ENCODE assay signal across 27 cellular contexts in genomic region chr10:1962025-1962424, GRCh38.
DNase-seq lines count a peak whose midpoint lies in the region; ATAC-seq, FAIRE-seq and TF ChIP-seq lines count a peak whose summit lies in the region.
"Had no signal": no experiment of that assay in that cellular context is flagged by ENCODE, and none has a peak within 500 bp of the region (broad histone marks: within the 10 kb centered on the region; RNA-seq: fewer than 3 reads in every experiment).

No MANE protein-coding gene starts in this region.

- WGBS in K562 (ENCODE audit: insufficient coverage, low coverage, missing lambda C conversion rate): 3% methylated on average over 2 of the region's 2 CpGs
- WGBS in mesendoderm (ENCODE audit: extremely low coverage, insufficient coverage, low lambda C conversion rate): no CpG with 5 or more reads among the region's 2 CpGs
- 83% methylated on average over 2 of the region's 2 CpGs for WGBS in esophagus muscularis mucosa

- no peak overlapping the region for H3K4me3 ChIP-seq in K562
- H3K4me3 ChIP-seq in mesendoderm (ENCODE audit: low read length): no peak overlapping the region
- no peak overlapping the region for H3K4me3 ChIP-seq in esophagus muscularis mucosa
- H3K4me3 ChIP-seq: smooth muscle cell, tibial nerve had no signal

- H4K8ac ChIP-seq in mesendoderm (ENCODE audit: low read depth, low read length): no peak overlapping the region

- H4K20me1 ChIP-seq in K562 (replicated peaks; ENCODE audit: control insufficient read depth, insufficient read depth, low read length): no peaks in the 10 kb centered on the region; the same call in 1 of the 2 replicates

- no peak overlapping the region for H4K5ac ChIP-seq in mesendoderm (ENCODE audit: low read length)

- H3K4me2 ChIP-seq in K562 (ENCODE audit: insufficient read depth, low read length) (no peak overlapping the region), mesendoderm (ENCODE audit: low read length) (no peak overlapping the region)
- H3K4me2 ChIP-seq: smooth muscle cell had no signal

- intact Hi-C loops in K562 (cut with micrococcal nuclease) (no loop called here), esophagus muscularis mucosa (cut with DNase I) (no loop called here)

- H3K23ac ChIP-seq in mesendoderm (ENCODE audit: low read length): no peak overlapping the region

- H2BK15ac ChIP-seq in mesendoderm (replicated peaks; ENCODE audit: low read depth): no peak overlapping the region

- TF ChIP-seq RAD21 in K562 (CRISPR knock-in tag; conservative IDR thresholded peaks at IDR 0.05 in 1 of 2, IDR thresholded peaks at IDR 0.05 in 1 of 2): no peak

- TF ChIP-seq POLR2A in K562 (conservative IDR thresholded peaks at IDR 0.05): no peak
- no peak for TF ChIP-seq POLR2A in esophagus muscularis mucosa (IDR thresholded peaks at IDR 0.05; ENCODE audit: low read depth)

- POLR2A ChIA-PET in K562 (lab: Yijun Ruan, JAX): no interaction called here

- no peak overlapping the region for H2BK120ac ChIP-seq in mesendoderm (ENCODE audit: low read depth, low read length)

- H3K79me1 ChIP-seq in mesendoderm (ENCODE audit: low read length): no peaks in the 10 kb centered on the region

- ATAC-seq in K562: no peak
- ATAC-seq in HG03280 (IDR thresholded peaks at IDR 0.05; ENCODE audit: unreplicated experiment): no peak
- ATAC-seq: activated naive CD8-positive, alpha-beta T cell treated with anti-CD3 and anti-CD28 coated beads, Interleukin-2, amount 50 U/mL, for 24 hours; activated T-cell treated with anti-CD3 and anti-CD28 coated beads, Interleukin-2, amount 50 U/mL, for 4 hours; HCT116 had no signal

- CTCF ChIA-PET in K562 (lab: Yijun Ruan, JAX; ENCODE audit: low intra/inter-chr PET ratio): no interaction called here

- no peak for FAIRE-seq in K562 (lab: Jason Lieb, UNC)

- H3K18ac ChIP-seq in mesendoderm (ENCODE audit: low read length): no peak overlapping the region

- peaks cover 0 to 10% of the 10 kb centered on the region in 2 experiments; a peak in 1 of 5 replicates for H3K27me3 ChIP-seq in K562 (ENCODE audit: control insufficient read depth in 2 of 2, insufficient read depth in 2 of 2, low read length in 2 of 2)
- no peaks in the 10 kb centered on the region for H3K27me3 ChIP-seq in mesendoderm (ENCODE audit: insufficient read depth, low read length, poor library complexity)
- peaks cover 0 to 9% (median 0%) of the 10 kb centered on the region in 4 donors for H3K27me3 ChIP-seq in esophagus muscularis mucosa
- H3K27me3 ChIP-seq: tibial nerve had no signal

- TF ChIP-seq CTCF in K562 (IDR thresholded peaks at IDR 0.05 in 2 of 3, conservative IDR thresholded peaks at IDR 0.05 in 1 of 3; ENCODE audit: insufficient read depth in 2 of 3, low read depth in 1 of 3, low read length in 3 of 3) (peak; percentile 12 to 28 (median 21); a peak in 2 of 6 replicates), esophagus muscularis mucosa (IDR thresholded peaks at IDR 0.05) (no peak)

- in situ Hi-C loops in K562 (cut with MboI): no loop called here

- no peak overlapping the region for H2AFZ ChIP-seq in K562 (ENCODE audit: low read depth, low read length)

- H2BK5ac ChIP-seq in mesendoderm (ENCODE audit: low read length): no peak overlapping the region

- H3K36me3 ChIP-seq in K562 (ENCODE audit: control insufficient read depth, insufficient read depth, low read length) (no peaks in the 10 kb centered on the region), mesendoderm (ENCODE audit: control insufficient read depth, insufficient read depth, low read length) (no peaks in the 10 kb centered on the region), esophagus muscularis mucosa (no peaks in the 10 kb centered on the region)
- H3K36me3 ChIP-seq: tibial nerve had no signal

- H3K27ac ChIP-seq in K562 (ENCODE audit: extremely low read depth, low read depth, low read length) (no peak overlapping the region), mesendoderm (ENCODE audit: low read depth, low read length) (no peak overlapping the region), esophagus muscularis mucosa (replicated peaks in 1 of 4) (no peak overlapping the region)
- H3K27ac ChIP-seq: tibial nerve had no signal

- H3K9ac ChIP-seq in K562 (ENCODE audit: insufficient read depth in 1 of 2, low read depth in 2 of 2, low read length in 2 of 2) (no peak overlapping the region), mesendoderm (ENCODE audit: low read length) (no peak overlapping the region)

- TF ChIP-seq EP300 in K562 (IDR thresholded peaks at IDR 0.05; ENCODE audit: low read length): no peak
- TF ChIP-seq EP300 in esophagus muscularis mucosa (IDR thresholded peaks at IDR 0.05): no peak

- H3K9me3 ChIP-seq in K562 (replicated peaks; ENCODE audit: control insufficient read depth, insufficient read depth, low read depth, low read length) (no peaks in the 10 kb centered on the region), esophagus muscularis mucosa (no peaks in the 10 kb centered on the region)

- no peak overlapping the region for H3K4ac ChIP-seq in mesendoderm (ENCODE audit: low read depth, low read length)

- peak; percentile 15 for DNase-seq in DMS53 (lab: John Stamatoyannopoulos, UW)
- DNase-seq in DMS53 treated with DMSO at 0.1 percent for 48 hours (lab: John Stamatoyannopoulos, UW; ENCODE audit: unreplicated experiment): no peak
- DNase-seq in HT-29 (ENCODE audit: low spot score): peak; percentile 12
- peak in 2 of 4 experiments; percentile 6 to 10 for DNase-seq in K562 (ENCODE audit: extremely low read depth in 1 of 4, low spot score in 3 of 4)
- DNase-seq in mesendoderm: peak; percentile 46
- no peak for DNase-seq in stimulated activated CD4-positive, alpha-beta T cell treated with anti-CD3 and anti-CD28 coated beads, Interleukin-15, amount 100 ng/mL, for 24 hours
- no peak for DNase-seq in esophagus muscularis mucosa (ENCODE audit: extremely low spot score)
- DNase-seq: 8988T; activated CD4-positive, alpha-beta T cell treated with anti-CD3 and anti-CD28 coated beads, Interleukin-2, amount 10 ng/mL, durations not matched to agents 24 days and 14 days; activated gamma-delta T cell treated with Interleukin-2 at 50 U/mL for 16 hours; activated naive CD8-positive, alpha-beta T cell treated with anti-CD3 and anti-CD28 coated beads, Interleukin-2, amount 50 U/mL, for 24 hours; activated T-cell treated with anti-CD3 and anti-CD28 coated beads, Interleukin-2, amount 50 U/mL, for 4 hours; CD4-positive, CD25-positive, alpha-beta regulatory T cell; cerebellar nuclear complex; erythroblast; head of caudate nucleus; KG1; MV-4-11; naive B cell; NCI-H1436 treated with DMSO at 0.1 percent for 48 hours; NCI-H2107; NCI-H446; OCI-M1 had no signal

- H2AK5ac ChIP-seq in mesendoderm (ENCODE audit: low read length): no peak overlapping the region

- H3K4me1 ChIP-seq in K562 (replicated peaks in 1 of 2; ENCODE audit: control insufficient read depth in 2 of 2, insufficient read depth in 2 of 2, low read length in 2 of 2) (no peaks in the 10 kb centered on the region), mesendoderm (ENCODE audit: control insufficient read depth, low read depth, low read length) (no peaks in the 10 kb centered on the region), esophagus muscularis mucosa (no peaks in the 10 kb centered on the region)
- H3K4me1 ChIP-seq: tibial nerve had no signal

- no peaks in the 10 kb centered on the region for H3K9me1 ChIP-seq in K562 (ENCODE audit: control insufficient read depth, insufficient read depth, low read length)

- no peak overlapping the region for H3K56ac ChIP-seq in mesendoderm (ENCODE audit: low read length)

- H3K79me2 ChIP-seq in K562 (ENCODE audit: control insufficient read depth, insufficient read depth, low read length): no peaks in the 10 kb centered on the region
- H3K79me2 ChIP-seq in mesendoderm (ENCODE audit: control insufficient read depth, insufficient read depth, low read length): no peaks in the 10 kb centered on the region

- BruUV-seq in K562 (replicated peaks; lab: Mats Ljungman, UMichigan): no TSS peak

TF ChIP-seq in K562, 482 proteins besides CTCF, POLR2A, EP300 and RAD21 (continues in another document):
- TF ChIP-seq KDM4B (IDR thresholded peaks at IDR 0.05; ENCODE audit: borderline replicate concordance in 2 of 2, low read depth in 1 of 2) (no peak), ZNF184 (CRISPR knock-in tag; IDR thresholded peaks at IDR 0.05) (no peak), ETS1 (conservative IDR thresholded peaks at IDR 0.05; ENCODE audit: control insufficient read depth, low read depth, low read length) (no peak), POLR2AphosphoS2 (IDR thresholded peaks at IDR 0.05; ENCODE audit: low read length) (no peak), HNRNPK (IDR thresholded peaks at IDR 0.05; ENCODE audit: low read depth, low read length, poor library complexity, severe bottlenecking) (no peak)
- TF ChIP-seq, protein P1, sequence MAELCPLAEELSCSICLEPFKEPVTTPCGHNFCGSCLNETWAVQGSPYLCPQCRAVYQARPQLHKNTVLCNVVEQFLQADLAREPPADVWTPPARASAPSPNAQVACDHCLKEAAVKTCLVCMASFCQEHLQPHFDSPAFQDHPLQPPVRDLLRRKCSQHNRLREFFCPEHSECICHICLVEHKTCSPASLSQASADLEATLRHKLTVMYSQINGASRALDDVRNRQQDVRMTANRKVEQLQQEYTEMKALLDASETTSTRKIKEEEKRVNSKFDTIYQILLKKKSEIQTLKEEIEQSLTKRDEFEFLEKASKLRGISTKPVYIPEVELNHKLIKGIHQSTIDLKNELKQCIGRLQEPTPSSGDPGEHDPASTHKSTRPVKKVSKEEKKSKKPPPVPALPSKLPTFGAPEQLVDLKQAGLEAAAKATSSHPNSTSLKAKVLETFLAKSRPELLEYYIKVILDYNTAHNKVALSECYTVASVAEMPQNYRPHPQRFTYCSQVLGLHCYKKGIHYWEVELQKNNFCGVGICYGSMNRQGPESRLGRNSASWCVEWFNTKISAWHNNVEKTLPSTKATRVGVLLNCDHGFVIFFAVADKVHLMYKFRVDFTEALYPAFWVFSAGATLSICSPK (IDR thresholded peaks at IDR 0.05; ENCODE audit: borderline replicate concordance): no peak

Comparison
In these comparisons a context has a peak if more than half of its experiments do, and no peak if none do; other contexts are left out.
1. DNase-seq: peak in DMS53 (single experiment), HT-29 (single experiment) and mesendoderm (single experiment); none in DMS53 treated with DMSO at 0.1 percent for 48 hours (single experiment), stimulated activated CD4-positive, alpha-beta T cell treated with anti-CD3 and anti-CD28 coated beads, Interleukin-15, amount 100 ng/mL, for 24 hours (single experiment) and esophagus muscularis mucosa (single experiment).
2. CTCF ChIP-seq: peak in K562 (3 of 3); none in esophagus muscularis mucosa (0 of 3).